Comparison of ENCODE assay signal across 21 cellular contexts in genomic region chr6:31174378-31174777, GRCh38. TPM values are rescaled to one million over a fixed set of nuclear protein-coding genes. Genes with fewer than 3 reads are reported as not detected.
DNase-seq lines count a peak whose midpoint lies in the region; ATAC-seq and TF ChIP-seq lines count a peak whose summit lies in the region.
"Had no signal": no experiment of that assay in that cellular context is flagged by ENCODE, and none has a peak within 500 bp of the region (broad histone marks: within the 10 kb centered on the region; RNA-seq: fewer than 3 reads in every experiment).

No MANE protein-coding gene starts in this region.

- no peaks in the 10 kb centered on the region for H3K36me3 ChIP-seq in HUES48 (ENCODE audit: control insufficient read depth, insufficient read depth, low read length)
- no peaks in the 10 kb centered on the region for H3K36me3 ChIP-seq in body of pancreas (replicated peaks in 1 of 2; ENCODE audit: insufficient read depth in 1 of 2, low read depth in 2 of 2)
- H3K36me3 ChIP-seq in iPS-20b (ENCODE audit: insufficient read depth, low read depth, low read length): no peaks in the 10 kb centered on the region
- H3K36me3 ChIP-seq: BLaER1 treated with 17β-estradiol and CSF1 and Interleukin-3, amounts not matched to agents 10 nM and 100 nM had no signal

- H3K27me3 ChIP-seq in HUES48 (ENCODE audit: control insufficient read depth, insufficient read depth, low read length) (no peaks in the 10 kb centered on the region), body of pancreas (no peaks in the 10 kb centered on the region), iPS-20b (ENCODE audit: insufficient read depth, low read length) (no peaks in the 10 kb centered on the region)
- H3K27me3 ChIP-seq: BLaER1 treated with 17β-estradiol and CSF1 and Interleukin-3, amounts not matched to agents 10 nM and 100 nM had no signal

- H3K27ac ChIP-seq in HUES48 (ENCODE audit: low read depth, low read length): peak overlapping the region; percentile 100
- H3K27ac ChIP-seq in body of pancreas: no peak overlapping the region
- peak overlapping the region; percentile 98 for H3K27ac ChIP-seq in iPS-20b (ENCODE audit: low read length)
- H3K27ac ChIP-seq: BLaER1 treated with 17β-estradiol and CSF1 and Interleukin-3, amounts not matched to agents 10 nM and 100 nM; HL-60 had no signal

- no peaks in the 10 kb centered on the region for H3K9me3 ChIP-seq in HUES48 (ENCODE audit: control insufficient read depth, insufficient read depth, low read length)
- H3K9me3 ChIP-seq in body of pancreas: no peaks in the 10 kb centered on the region
- H3K9me3 ChIP-seq in iPS-20b (ENCODE audit: insufficient read depth, low read depth, low read length): no peaks in the 10 kb centered on the region
- H3K9me3 ChIP-seq: BLaER1 treated with 17β-estradiol and CSF1 and Interleukin-3, amounts not matched to agents 10 nM and 100 nM had no signal

- ATAC-seq in body of pancreas (peak; percentile 51), HG03097 (IDR thresholded peaks at IDR 0.05; ENCODE audit: low FRiP score, unreplicated experiment) (no peak)
- ATAC-seq: CD8-positive, alpha-beta T cell; GM12878; HCT116 had no signal

- in situ Hi-C loops in GM13976 (cut with MboI; ENCODE audit: low sequenced_read_pairs, unreplicated experiment): no loop called here

- WGBS in body of pancreas, 2 donors: 54 to 65% methylated on average over 5 of the region's 5 CpGs

- TF ChIP-seq CTCF in body of pancreas (IDR thresholded peaks at IDR 0.05): no peak
- no peak for TF ChIP-seq CTCF in GM13976 (IDR thresholded peaks at IDR 0.05; ENCODE audit: borderline replicate concordance, control extremely low read depth, extremely low read depth, insufficient read depth, missing control alignments)

- intact Hi-C loops in body of pancreas (cut with DNase I): no loop called here
- intact Hi-C loops in posterior vena cava (cut with DNase I): no loop called here

- no peak overlapping the region for H3K9ac ChIP-seq in HUES48 (ENCODE audit: low read depth, low read length)
- H3K9ac ChIP-seq in iPS-20b (ENCODE audit: low read depth, low read length): peak overlapping the region; percentile 96; the same call in 1 of the 2 replicates
- H3K9ac ChIP-seq: BLaER1 treated with 17β-estradiol and CSF1 and Interleukin-3, amounts not matched to agents 10 nM and 100 nM had no signal

- TF ChIP-seq POLR2A in body of pancreas (IDR thresholded peaks at IDR 0.05): no peak

- H3K4me1 ChIP-seq in HUES48 (ENCODE audit: control insufficient read depth, insufficient read depth, low read length) (peaks cover 32% of the 10 kb centered on the region), body of pancreas (peaks cover 61% of the 10 kb centered on the region), iPS-20b (ENCODE audit: insufficient read depth, low read length) (peaks cover 19% of the 10 kb centered on the region)

- DNase-seq in body of pancreas (peak in 1 of 4 donors; percentile 47), posterior vena cava (ENCODE audit: low spot score) (peak; percentile 44), GM13976 (ENCODE audit: low spot score) (no peak), DMS53 (lab: John Stamatoyannopoulos, UW) (no peak)
- DNase-seq: Calu3; CD8-positive, alpha-beta T cell; DND-41; EL; HFFc6; KG1 had no signal

- H3K4me3 ChIP-seq in HUES48 (ENCODE audit: low read depth, low read length) (no peak overlapping the region), body of pancreas (no peak overlapping the region), iPS-20b (ENCODE audit: low read length) (no peak overlapping the region)
- H3K4me3 ChIP-seq: BLaER1 treated with 17β-estradiol and CSF1 and Interleukin-3, amounts not matched to agents 10 nM and 100 nM; GM12878 had no signal

RNA-seq across cellular contexts. Expression of gene POU5F1, which starts 3.9 kb away (rescaled TPM):
- total RNA-seq in body of pancreas (10 to 100 TPM in 1 of 2 donors, 1 to 10 TPM in 1; 4.9 to 37.6 TPM), posterior vena cava (not detected)
- total RNA-seq: A172; CD8-positive, alpha-beta T cell; G401; HT1080 had no signal

RNA-seq across cellular contexts. Expression of gene TCF19, which starts 16.0 kb away (rescaled TPM):
- 1 to 10 TPM; 1.8 to 2.0 TPM for total RNA-seq in body of pancreas
- total RNA-seq in posterior vena cava: 1 to 10 TPM; 3.0 to 4.8 TPM

RNA-seq across cellular contexts. Expression of gene CCHCR1, which starts 16.8 kb away (rescaled TPM):
- total RNA-seq in body of pancreas: 10 to 100 TPM; 15.6 to 28.7 TPM
- total RNA-seq in posterior vena cava: 10 to 100 TPM in 1 of 2 donors, 1 to 10 TPM in 1; 9.6 to 13.4 TPM

RNA-seq across cellular contexts. Expression of gene PSORS1C2, which starts 35.5 kb away (rescaled TPM):
- not detected for total RNA-seq in body of pancreas
- total RNA-seq in posterior vena cava: not detected
- total RNA-seq: A172; B cell; Calu3; CD8-positive, alpha-beta T cell; G401; GM12878; HFFc6; HT1080 had no signal

RNA-seq across cellular contexts. Expression of gene CDSN, which starts 54.1 kb away (rescaled TPM):
- total RNA-seq in body of pancreas (not detected), posterior vena cava (not detected)
- total RNA-seq: A172; B cell; CD8-positive, alpha-beta T cell; G401; GM12878; HFFc6; HT1080 had no signal

Comparison
In these comparisons a context has a peak if more than half of its experiments do, and no peak if none do; other contexts are left out.
1. H3K27ac ChIP-seq: peak in HUES48 (single experiment) and iPS-20b (single experiment); none in body of pancreas (0 of 4).
2. RNA of gene POU5F1, which starts 3.9 kb away (total RNA-seq): 4.9 to 37.6 TPM in body of pancreas; not detected in posterior vena cava; every median in the first group is over 4 times any median in the second.